Comparison of ENCODE assay signal across 8 cellular contexts in the genomic region with DNA sequence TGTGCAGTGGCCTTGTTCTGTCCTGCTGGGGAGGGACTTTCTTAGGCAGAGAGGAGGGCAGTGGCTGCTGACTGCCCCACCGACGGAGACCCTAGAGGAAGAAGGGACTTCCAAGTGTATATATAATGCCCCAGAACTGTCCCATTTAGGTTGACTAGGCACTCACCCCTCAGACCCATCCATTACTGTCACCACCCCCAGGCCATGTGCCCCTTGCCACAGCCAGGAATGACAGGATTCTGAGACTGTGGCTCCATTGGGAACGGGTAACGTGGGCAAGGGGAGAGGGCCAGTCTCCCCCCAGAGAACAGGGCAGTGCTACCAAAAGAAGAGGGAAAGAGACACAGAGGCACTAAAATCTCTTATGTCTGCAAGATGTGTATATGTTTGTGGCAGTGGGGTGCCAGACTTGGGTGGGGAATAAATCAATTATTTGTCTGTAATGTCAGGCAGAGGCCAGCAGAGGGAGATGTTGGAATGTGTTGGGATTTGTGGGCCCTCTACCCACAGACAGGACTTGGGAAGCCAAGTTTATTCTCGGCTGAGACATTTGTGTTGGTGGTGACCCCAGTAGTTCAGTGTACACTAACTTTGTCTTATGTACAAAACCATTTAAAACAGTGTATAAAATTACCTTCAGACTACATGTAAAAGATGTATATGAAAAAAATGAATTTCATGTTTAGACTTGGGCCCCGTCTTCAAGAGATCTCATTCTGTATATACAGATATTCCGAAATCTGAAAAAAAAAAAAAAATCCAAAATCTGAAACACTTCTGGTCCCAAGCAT. TPM values are rescaled to one million over a fixed set of nuclear protein-coding genes. Genes with fewer than 3 reads are reported as not detected.
A peak's percentile ranks its signal among the peaks of the same experiment; 100 is the strongest.
DNase-seq lines count a peak whose midpoint lies in the region; ATAC-seq and TF ChIP-seq lines count a peak whose summit lies in the region.

No MANE protein-coding gene starts in this region.

- no peaks in the 10 kb centered on the region for H3K9me3 Mint-ChIP-seq in activated CD8-positive, alpha-beta T cell treated with anti-CD3 and anti-CD28 coated beads, Interleukin-2, amount 10 ng/mL, durations not matched to agents 7 days and 5 days (ENCODE audit: insufficient read depth)

- H3K36me3 ChIP-seq in GM23248 (ENCODE audit: low read depth) = no peaks in the 10 kb centered on the region
- H3K36me3 ChIP-seq in gastroesophageal sphincter = no peaks in the 10 kb centered on the region
- H3K36me3 ChIP-seq in ovary = no peaks in the 10 kb centered on the region

- H3K4me2 ChIP-seq in GM23248 (ENCODE audit: unreplicated experiment) = no peak overlapping the region

- POLR2A ChIA-PET in activated CD8-positive, alpha-beta T cell treated with anti-CD3 and anti-CD28 coated beads, Interleukin-2, amount 10 ng/mL, durations not matched to agents 7 days and 5 days (lab: Charles Lee) = no interaction called here

- no peaks in the 10 kb centered on the region for H3K27me3 Mint-ChIP-seq in activated CD8-positive, alpha-beta T cell treated with anti-CD3 and anti-CD28 coated beads, Interleukin-2, amount 10 ng/mL, durations not matched to agents 7 days and 5 days (ENCODE audit: low read depth)

- H3K4me3 ChIP-seq in GM23248 (no peak overlapping the region), gastroesophageal sphincter (no peak overlapping the region), ovary (no peak overlapping the region)

- H2AFZ ChIP-seq in GM23248 = no peak overlapping the region; the same call in 1 of the 2 replicates

- H3K4me1 ChIP-seq in GM23248 (ENCODE audit: insufficient read depth) (no peaks in the 10 kb centered on the region), gastroesophageal sphincter (no peaks in the 10 kb centered on the region), ovary (ENCODE audit: insufficient read depth) (peaks cover 3% of the 10 kb centered on the region)

- 44% methylated on average over 7 of the region's 7 CpGs for WGBS in GM23248 (ENCODE audit: low coverage in 1 of 2, low lambda C conversion rate in 2 of 2, missing lambda C conversion rate in 2 of 2), 2 experiments
- WGBS in gastroesophageal sphincter (ENCODE audit: low coverage in 1 of 2), 2 donors = 43 to 51% methylated on average over 5 of the region's 7 CpGs
- 67 to 74% (median 72%) methylated on average over 7 of the region's 7 CpGs for WGBS in ovary, 3 donors

- no peaks in the 10 kb centered on the region for H3F3A ChIP-seq in GM23248 (ENCODE audit: insufficient read depth)

- peak; percentile 6 for DNase-seq in NK-92 treated with Interleukin-12 subunit alpha and Interleukin-12 subunit beta, amount 100 ng/mL, for 24 hours (lab: John Stamatoyannopoulos, UW)
- no peak for DNase-seq in NK-92 (lab: John Stamatoyannopoulos, UW; ENCODE audit: unreplicated experiment)
- DNase-seq in GM23248 = peak; percentile 71
- peak; percentile 53 for DNase-seq in NCI-H1694 treated with DMSO at 0.1 percent for 48 hours (lab: John Stamatoyannopoulos, UW)
- peak; percentile 38 for DNase-seq in activated CD8-positive, alpha-beta T cell treated with anti-CD3 and anti-CD28 coated beads, Interleukin-2, amount 10 ng/mL, durations not matched to agents 7 days and 5 days
- DNase-seq in ovary = peak in 4 of 5 donors; percentile 44 to 64 (median 50)

- CTCF ChIA-PET in activated CD8-positive, alpha-beta T cell treated with anti-CD3 and anti-CD28 coated beads, Interleukin-2, amount 10 ng/mL, durations not matched to agents 7 days and 5 days (lab: Charles Lee) = interaction anchor here (0.6 to 1.2 kb wide), 2 partner anchors 52 to 69 kb away, joined by 4 to 7 read pairs; no protein-coding TSS in a partner anchor

- TF ChIP-seq POLR2A in gastroesophageal sphincter (IDR thresholded peaks at IDR 0.05) = no peak
- TF ChIP-seq POLR2A in ovary (IDR thresholded peaks at IDR 0.05) = no peak

- H3K9ac ChIP-seq in GM23248 = no peak overlapping the region

- TF ChIP-seq CTCF in gastroesophageal sphincter (IDR thresholded peaks at IDR 0.05) = peak in 3 of 4 experiments; percentile 76 to 88 (median 85)
- peak; percentile 75 to 86 (median 85) for TF ChIP-seq CTCF in ovary (IDR thresholded peaks at IDR 0.05)

- intact Hi-C loops in ovary (cut with DNase I) = loop anchor here (1.0 to 10.0 kb wide), 6 partner anchors 67 to 257 kb away; no protein-coding TSS in a partner anchor

- no peak for ATAC-seq in activated CD8-positive, alpha-beta T cell treated with anti-CD3 and anti-CD28 coated beads, Interleukin-2, amount 10 ng/mL, durations not matched to agents 7 days and 5 days
- ATAC-seq in gastroesophageal sphincter (peak; percentile 62), GM19328 (IDR thresholded peaks at IDR 0.05; ENCODE audit: unreplicated experiment) (no peak)

- peaks cover 15% of the 10 kb centered on the region; the same call in 1 of the 2 replicates for H3K27me3 ChIP-seq in GM23248 (replicated peaks; ENCODE audit: insufficient read depth)
- peaks cover 6% of the 10 kb centered on the region for H3K27me3 ChIP-seq in gastroesophageal sphincter
- no peaks in the 10 kb centered on the region for H3K27me3 ChIP-seq in ovary

- H3K79me2 ChIP-seq in GM23248 (ENCODE audit: insufficient read depth) = no peaks in the 10 kb centered on the region

- no peaks in the 10 kb centered on the region for H3K4me1 Mint-ChIP-seq in activated CD8-positive, alpha-beta T cell treated with anti-CD3 and anti-CD28 coated beads, Interleukin-2, amount 10 ng/mL, durations not matched to agents 7 days and 5 days (ENCODE audit: low read depth)

- H3K4me3 Mint-ChIP-seq in activated CD8-positive, alpha-beta T cell treated with anti-CD3 and anti-CD28 coated beads, Interleukin-2, amount 10 ng/mL, durations not matched to agents 7 days and 5 days = no peak overlapping the region

- no peak for TF ChIP-seq EP300 in gastroesophageal sphincter (IDR thresholded peaks at IDR 0.05)
- TF ChIP-seq EP300 in ovary (IDR thresholded peaks at IDR 0.05) = no peak

- H3K36me3 Mint-ChIP-seq in activated CD8-positive, alpha-beta T cell treated with anti-CD3 and anti-CD28 coated beads, Interleukin-2, amount 10 ng/mL, durations not matched to agents 7 days and 5 days (ENCODE audit: low read depth) = no peaks in the 10 kb centered on the region

- H4K20me1 ChIP-seq in GM23248 (ENCODE audit: insufficient read depth) = no peaks in the 10 kb centered on the region

- no peak overlapping the region for H3K27ac Mint-ChIP-seq in activated CD8-positive, alpha-beta T cell treated with anti-CD3 and anti-CD28 coated beads, Interleukin-2, amount 10 ng/mL, durations not matched to agents 7 days and 5 days

- H3K27ac ChIP-seq in GM23248 (no peak overlapping the region), gastroesophageal sphincter (no peak overlapping the region), ovary (no peak overlapping the region)

- H3K9me3 ChIP-seq in GM23248 (ENCODE audit: low read depth) (no peaks in the 10 kb centered on the region), gastroesophageal sphincter (peaks cover 0 to 6% (median 0%) of the 10 kb centered on the region in 3 donors), ovary (no peaks in the 10 kb centered on the region)

- in situ Hi-C loops in GM23248 (cut with MboI) = loop anchor here (5.0 to 10.0 kb wide), 2 partner anchors 65 to 247 kb away; no protein-coding TSS in a partner anchor

- H3K9me2 ChIP-seq in GM23248 (ENCODE audit: insufficient read depth) = no peaks in the 10 kb centered on the region

RNA-seq across cellular contexts. Expression of a gene that starts 24.0 kb away (rescaled TPM):
- total RNA-seq in GM23248 (2014; rRNA removed; shearing (Covaris generic)) = 1.8 TPM in 1 of 2 replicates, not detected in the other
- polyA plus RNA-seq in GM23248 (2016; fragmentation: Nextera tagmentation; extraction: Ambion mirVana) (0.53 and 1.5 TPM in 2 replicates), ovary (10 to 100 TPM; 18.1 to 18.6 TPM)
- not detected for total RNA-seq in activated CD8-positive, alpha-beta T cell treated with anti-CD3 and anti-CD28 coated beads, Interleukin-2, amount 10 ng/mL, durations not matched to agents 7 days and 5 days
- total RNA-seq in gastroesophageal sphincter (1 to 10 TPM in 3 of 4 donors, not detected in 1; 3.0 to 8.1 (median 5.2) TPM), ovary (10 to 100 TPM in 6 of 7 donors, 1 to 10 TPM in 1; 9.5 to 32.5 (median 17.4) TPM)

RNA-seq across cellular contexts. Expression of a gene that starts 40.8 kb away (rescaled TPM):
- total RNA-seq in GM23248 (2014; rRNA removed; shearing (Covaris generic)) = 41.6 and 55.0 TPM in 2 replicates
- polyA plus RNA-seq in GM23248 (2016; fragmentation: Nextera tagmentation; extraction: Ambion mirVana) = 199 and 208 TPM in 2 replicates
- 100 to 1,000 TPM; 192 TPM for total RNA-seq in activated CD8-positive, alpha-beta T cell treated with anti-CD3 and anti-CD28 coated beads, Interleukin-2, amount 10 ng/mL, durations not matched to agents 7 days and 5 days
- total RNA-seq in gastroesophageal sphincter = 100 to 1,000 TPM in 1 of 4 donors, 10 to 100 TPM in 3; 43.0 to 101 (median 80.9) TPM
- 10 to 100 TPM; 35.5 to 90.2 (median 49.7) TPM for total RNA-seq in ovary
- 100 to 1,000 TPM; 111 to 243 TPM for polyA plus RNA-seq in ovary

RNA-seq across cellular contexts. Expression of a gene that starts 41.0 kb away (rescaled TPM):
- 3.0 and 6.1 TPM in 2 replicates for total RNA-seq in GM23248 (2014; rRNA removed; shearing (Covaris generic))
- polyA plus RNA-seq in GM23248 (2016; fragmentation: Nextera tagmentation; extraction: Ambion mirVana) = 23.4 and 26.2 TPM in 2 replicates
- total RNA-seq in activated CD8-positive, alpha-beta T cell treated with anti-CD3 and anti-CD28 coated beads, Interleukin-2, amount 10 ng/mL, durations not matched to agents 7 days and 5 days = 1 to 10 TPM; 5.8 to 6.6 TPM
- total RNA-seq in gastroesophageal sphincter = 10 to 100 TPM in 2 of 4 donors, 1 to 10 TPM in 2; 9.2 to 17.3 (median 11.9) TPM
- total RNA-seq in ovary = 10 to 100 TPM; 12.0 to 16.7 (median 13.2) TPM
- 10 to 100 TPM; 18.9 to 24.1 TPM for polyA plus RNA-seq in ovary
